Comparison of ENCODE assay signal across 20 cellular contexts in the genomic region with DNA sequence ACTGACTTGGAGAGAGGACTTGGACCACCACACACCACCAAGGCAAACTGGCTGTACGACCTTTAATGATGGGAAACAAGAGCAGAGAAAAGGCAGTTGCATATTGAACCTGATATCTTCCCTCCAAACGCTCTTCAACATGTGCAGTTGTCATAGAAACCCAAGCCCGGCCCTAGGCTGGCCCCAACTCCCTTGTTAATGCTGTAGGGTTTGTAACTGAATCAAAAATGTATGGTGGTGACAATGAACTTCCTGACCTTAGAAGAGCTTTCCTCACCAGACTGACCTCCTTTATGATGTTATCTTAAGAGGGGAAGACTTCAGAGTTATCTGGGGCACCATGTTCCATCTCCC.
"Had no signal": no experiment of that assay in that cellular context is flagged by ENCODE, and none has a peak within 500 bp of the region (broad histone marks: within the 10 kb centered on the region; RNA-seq: fewer than 3 reads in every experiment).

No MANE protein-coding gene starts in this region.

- DNase-seq: activated B cell treated with CpG ODN at 0.5 μM for 24 hours; activated CD4-positive, alpha-beta T cell treated with anti-CD3 and anti-CD28 coated beads, Interleukin-2, amount 10 ng/mL, durations not matched to agents 24 days and 14 days; activated CD8-positive, alpha-beta memory T cell treated with anti-CD3 and anti-CD28 coated beads, Interleukin-2, amount 50 U/mL, for 4 hours; activated CD8-positive, alpha-beta T cell treated with anti-CD3 and anti-CD28 coated beads, Interleukin-2, amount 10 ng/mL, durations not matched to agents 7 days and 5 days; activated gamma-delta T cell; activated T-cell treated with anti-CD3 and anti-CD28 coated beads, Interleukin-2, amount 50 U/mL, for 48 hours; amniotic stem cell; caudate nucleus; colonic mucosa; hypothalamus; kidney; left ventricle myocardium inferior; naive B cell; stimulated activated CD4-positive, alpha-beta T cell treated with anti-CD3 and anti-CD28 coated beads, Interleukin-2, amount 100 ng/mL, for 48 hours; stimulated activated naive B cell treated with anti-CD40 and anti-IgM and Interleukin-4, amounts not matched to agents 10 μg/mL and 1 μg/mL and 100 μg/mL, for 72 hours; thyroid gland had no signal

- H3K27me3 ChIP-seq: colonic mucosa, esophagus muscularis mucosa, neutrophil, right atrium auricular region, thyroid gland had no signal

- H3K4me3 Mint-ChIP-seq: activated B cell treated with CpG ODN at 0.5 μM for 24 hours; activated CD4-positive, alpha-beta T cell treated with anti-CD3 and anti-CD28 coated beads, Interleukin-2, amount 10 ng/mL, durations not matched to agents 24 days and 14 days; activated CD8-positive, alpha-beta T cell treated with anti-CD3 and anti-CD28 coated beads, Interleukin-2, amount 10 ng/mL, durations not matched to agents 7 days and 5 days; naive B cell; stimulated activated naive B cell treated with anti-CD40 and anti-IgM and Interleukin-4, amounts not matched to agents 10 μg/mL and 1 μg/mL and 100 μg/mL, for 72 hours had no signal

- H3K9me3 ChIP-seq: colonic mucosa, esophagus muscularis mucosa, left ventricle myocardium inferior, neutrophil, right atrium auricular region, thyroid gland had no signal

- H3K9me3 Mint-ChIP-seq: activated B cell treated with CpG ODN at 0.5 μM for 24 hours; naive B cell; stimulated activated naive B cell treated with anti-CD40 and anti-IgM and Interleukin-4, amounts not matched to agents 10 μg/mL and 1 μg/mL and 100 μg/mL, for 72 hours had no signal

- H3K27ac ChIP-seq: colonic mucosa, esophagus muscularis mucosa, left ventricle myocardium inferior, neutrophil, right atrium auricular region, thyroid gland had no signal

- H3K36me3 ChIP-seq: colonic mucosa, esophagus muscularis mucosa, left ventricle myocardium inferior, neutrophil, right atrium auricular region, thyroid gland had no signal

- H3K36me3 Mint-ChIP-seq: activated naive CD4-positive, alpha-beta T cell treated with anti-CD3 and anti-CD28 coated beads, Interleukin-2, amount 50 U/mL, for 72 hours; naive B cell had no signal

- H3K4me1 ChIP-seq: colonic mucosa, right atrium auricular region had no signal

- H3K27ac Mint-ChIP-seq: activated B cell treated with CpG ODN at 0.5 μM for 24 hours; activated CD4-positive, alpha-beta T cell treated with anti-CD3 and anti-CD28 coated beads, Interleukin-2, amount 10 ng/mL, durations not matched to agents 24 days and 14 days; activated CD8-positive, alpha-beta T cell treated with anti-CD3 and anti-CD28 coated beads, Interleukin-2, amount 10 ng/mL, durations not matched to agents 7 days and 5 days; stimulated activated naive B cell treated with anti-CD40 and anti-IgM and Interleukin-4, amounts not matched to agents 10 μg/mL and 1 μg/mL and 100 μg/mL, for 72 hours had no signal

- H3K4me3 ChIP-seq: colonic mucosa, esophagus muscularis mucosa, left ventricle myocardium inferior, right atrium auricular region, thyroid gland had no signal

- H3K27me3 Mint-ChIP-seq: activated B cell treated with CpG ODN at 0.5 μM for 24 hours; activated CD4-positive, alpha-beta T cell treated with anti-CD3 and anti-CD28 coated beads, Interleukin-2, amount 10 ng/mL, durations not matched to agents 24 days and 14 days; naive B cell; stimulated activated naive B cell treated with anti-CD40 and anti-IgM and Interleukin-4, amounts not matched to agents 10 μg/mL and 1 μg/mL and 100 μg/mL, for 72 hours had no signal
